ENCODE assay signal across 1 cellular context in the genomic region with DNA sequence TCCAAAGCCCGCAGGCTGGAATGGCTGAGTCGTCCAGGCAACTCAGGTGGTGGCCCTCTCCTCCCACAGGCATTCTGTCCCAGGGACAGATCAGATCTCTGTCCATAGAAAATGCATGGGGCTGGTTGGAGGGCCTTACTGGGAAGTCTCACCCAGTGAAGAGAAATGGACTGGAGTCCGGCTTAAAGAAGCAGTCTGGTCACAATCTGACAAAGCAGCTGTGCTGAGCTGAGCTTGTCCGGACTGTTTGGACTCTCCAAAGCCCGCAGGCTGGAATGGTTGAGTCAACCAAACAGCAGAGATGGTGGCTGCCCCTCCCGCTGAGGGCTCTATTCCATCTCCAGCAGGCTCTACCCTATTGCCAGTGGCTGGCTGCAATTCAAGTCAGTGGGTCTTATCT.
TF ChIP-seq lines count a peak whose summit lies in the region.

No MANE protein-coding gene starts in this region.

TF ChIP-seq in HepG2, 621 proteins besides CTCF, POLR2A, EP300 and RAD21:
- TF ChIP-seq ZFX (CRISPR knock-in tag; IDR thresholded peaks at IDR 0.05; ENCODE audit: low read depth): no peak
- TF ChIP-seq PRPF4 (IDR thresholded peaks at IDR 0.05; ENCODE audit: low read depth, low read length, poor library complexity, severe bottlenecking): no peak
- TF ChIP-seq ZNF331 (CRISPR knock-in tag; IDR thresholded peaks at IDR 0.05): no peak
- TF ChIP-seq NR1H2 (CRISPR knock-in tag; IDR thresholded peaks at IDR 0.05; ENCODE audit: borderline replicate concordance, low read depth): no peak
- no peak for TF ChIP-seq NR2F6 (IDR thresholded peaks at IDR 0.05)
- TF ChIP-seq NR2F6 (CRISPR knock-in tag; IDR thresholded peaks at IDR 0.05): no peak
- TF ChIP-seq PLRG1 (conservative IDR thresholded peaks at IDR 0.05): no peak
- TF ChIP-seq SP4 (CRISPR knock-in tag; IDR thresholded peaks at IDR 0.05): no peak
- TF ChIP-seq, protein P1, sequence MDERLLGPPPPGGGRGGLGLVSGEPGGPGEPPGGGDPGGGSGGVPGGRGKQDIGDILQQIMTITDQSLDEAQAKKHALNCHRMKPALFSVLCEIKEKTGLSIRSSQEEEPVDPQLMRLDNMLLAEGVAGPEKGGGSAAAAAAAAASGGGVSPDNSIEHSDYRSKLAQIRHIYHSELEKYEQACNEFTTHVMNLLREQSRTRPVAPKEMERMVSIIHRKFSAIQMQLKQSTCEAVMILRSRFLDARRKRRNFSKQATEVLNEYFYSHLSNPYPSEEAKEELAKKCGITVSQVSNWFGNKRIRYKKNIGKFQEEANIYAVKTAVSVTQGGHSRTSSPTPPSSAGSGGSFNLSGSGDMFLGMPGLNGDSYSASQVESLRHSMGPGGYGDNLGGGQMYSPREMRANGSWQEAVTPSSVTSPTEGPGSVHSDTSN (CRISPR knock-in tag; IDR thresholded peaks at IDR 0.05): no peak
- no peak for TF ChIP-seq TEAD2 (CRISPR knock-in tag; IDR thresholded peaks at IDR 0.05)
- TF ChIP-seq, protein P2, sequence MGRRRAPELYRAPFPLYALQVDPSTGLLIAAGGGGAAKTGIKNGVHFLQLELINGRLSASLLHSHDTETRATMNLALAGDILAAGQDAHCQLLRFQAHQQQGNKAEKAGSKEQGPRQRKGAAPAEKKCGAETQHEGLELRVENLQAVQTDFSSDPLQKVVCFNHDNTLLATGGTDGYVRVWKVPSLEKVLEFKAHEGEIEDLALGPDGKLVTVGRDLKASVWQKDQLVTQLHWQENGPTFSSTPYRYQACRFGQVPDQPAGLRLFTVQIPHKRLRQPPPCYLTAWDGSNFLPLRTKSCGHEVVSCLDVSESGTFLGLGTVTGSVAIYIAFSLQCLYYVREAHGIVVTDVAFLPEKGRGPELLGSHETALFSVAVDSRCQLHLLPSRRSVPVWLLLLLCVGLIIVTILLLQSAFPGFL (CRISPR knock-in tag; IDR thresholded peaks at IDR 0.05): no peak
- TF ChIP-seq ZBTB8A (CRISPR knock-in tag; IDR thresholded peaks at IDR 0.05; ENCODE audit: borderline replicate concordance, low read depth): no peak
- no peak for TF ChIP-seq ZNF570 (CRISPR knock-in tag; IDR thresholded peaks at IDR 0.05; ENCODE audit: borderline replicate concordance)
- TF ChIP-seq, protein P3, sequence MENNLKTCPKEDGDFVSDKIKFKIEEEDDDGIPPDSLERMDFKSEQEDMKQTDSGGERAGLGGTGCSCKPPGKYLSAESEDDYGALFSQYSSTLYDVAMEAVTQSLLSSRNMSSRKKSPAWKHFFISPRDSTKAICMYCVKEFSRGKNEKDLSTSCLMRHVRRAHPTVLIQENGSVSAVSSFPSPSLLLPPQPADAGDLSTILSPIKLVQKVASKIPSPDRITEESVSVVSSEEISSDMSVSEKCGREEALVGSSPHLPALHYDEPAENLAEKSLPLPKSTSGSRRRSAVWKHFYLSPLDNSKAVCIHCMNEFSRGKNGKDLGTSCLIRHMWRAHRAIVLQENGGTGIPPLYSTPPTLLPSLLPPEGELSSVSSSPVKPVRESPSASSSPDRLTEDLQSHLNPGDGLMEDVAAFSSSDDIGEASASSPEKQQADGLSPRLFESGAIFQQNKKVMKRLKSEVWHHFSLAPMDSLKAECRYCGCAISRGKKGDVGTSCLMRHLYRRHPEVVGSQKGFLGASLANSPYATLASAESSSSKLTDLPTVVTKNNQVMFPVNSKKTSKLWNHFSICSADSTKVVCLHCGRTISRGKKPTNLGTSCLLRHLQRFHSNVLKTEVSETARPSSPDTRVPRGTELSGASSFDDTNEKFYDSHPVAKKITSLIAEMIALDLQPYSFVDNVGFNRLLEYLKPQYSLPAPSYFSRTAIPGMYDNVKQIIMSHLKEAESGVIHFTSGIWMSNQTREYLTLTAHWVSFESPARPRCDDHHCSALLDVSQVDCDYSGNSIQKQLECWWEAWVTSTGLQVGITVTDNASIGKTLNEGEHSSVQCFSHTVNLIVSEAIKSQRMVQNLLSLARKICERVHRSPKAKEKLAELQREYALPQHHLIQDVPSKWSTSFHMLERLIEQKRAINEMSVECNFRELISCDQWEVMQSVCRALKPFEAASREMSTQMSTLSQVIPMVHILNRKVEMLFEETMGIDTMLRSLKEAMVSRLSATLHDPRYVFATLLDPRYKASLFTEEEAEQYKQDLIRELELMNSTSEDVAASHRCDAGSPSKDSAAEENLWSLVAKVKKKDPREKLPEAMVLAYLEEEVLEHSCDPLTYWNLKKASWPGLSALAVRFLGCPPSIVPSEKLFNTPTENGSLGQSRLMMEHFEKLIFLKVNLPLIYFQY (CRISPR knock-in tag; IDR thresholded peaks at IDR 0.05; ENCODE audit: borderline replicate concordance): no peak
- no peak for TF ChIP-seq SATB2 (CRISPR knock-in tag; IDR thresholded peaks at IDR 0.05)
- no peak for TF ChIP-seq ZFP82 (CRISPR knock-in tag; IDR thresholded peaks at IDR 0.05; ENCODE audit: borderline replicate concordance)
- TF ChIP-seq EEA1 (CRISPR knock-in tag; IDR thresholded peaks at IDR 0.05; ENCODE audit: borderline replicate concordance): no peak
